17 cellular contexts compared by ENCODE assay signal in the genomic region with DNA sequence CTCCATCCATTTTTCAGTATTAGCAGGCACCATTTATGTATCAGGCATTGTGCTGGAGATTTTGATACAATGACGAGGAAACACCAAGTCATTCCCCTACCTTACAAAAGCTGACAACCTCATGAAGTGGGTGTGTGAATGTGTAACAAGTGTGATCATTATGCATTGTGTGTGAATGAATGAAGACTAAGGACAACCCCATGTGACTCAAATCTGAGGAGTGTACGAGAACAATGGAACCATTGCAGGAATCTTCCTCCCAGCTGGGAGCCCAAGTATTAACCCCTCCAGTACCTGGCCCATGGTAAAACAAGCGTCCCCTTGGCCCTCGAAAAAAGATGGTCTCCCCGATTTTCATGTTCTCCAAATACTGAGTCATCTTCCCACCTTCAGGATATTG. TPM values are rescaled to one million over a fixed set of nuclear protein-coding genes. Genes with fewer than 3 reads are reported as not detected.
DNase-seq lines count a peak whose midpoint lies in the region; ATAC-seq, FAIRE-seq and TF ChIP-seq lines count a peak whose summit lies in the region.
"Had no signal": no experiment of that assay in that cellular context is flagged by ENCODE, and none has a peak within 500 bp of the region (broad histone marks: within the 10 kb centered on the region; RNA-seq: fewer than 3 reads in every experiment).

No MANE protein-coding gene starts in this region.

- no peak overlapping the region for H2BK5ac ChIP-seq in trophoblast cell (ENCODE audit: low read depth, low read length, poor library complexity)

- H4K91ac ChIP-seq in trophoblast cell (ENCODE audit: low read depth, low read length): no peak overlapping the region

- no peak overlapping the region for H2BK120ac ChIP-seq in trophoblast cell (ENCODE audit: insufficient read depth, low read length, poor library complexity)

- H2AFZ ChIP-seq in trophoblast cell (ENCODE audit: insufficient read depth, low read length, poor library complexity): no peak overlapping the region

- H3K4me3 ChIP-seq in trophoblast cell (ENCODE audit: low read depth, low read length): no peak overlapping the region
- H3K4me3 ChIP-seq: breast epithelium, pancreas, SJSA1, tibial artery had no signal

- H3K9ac ChIP-seq in trophoblast cell (ENCODE audit: low read length): no peak overlapping the region

- peaks cover 31 to 37% of the 10 kb centered on the region in 2 experiments for H3K36me3 ChIP-seq in trophoblast cell (ENCODE audit: control insufficient read depth in 1 of 2, insufficient read depth in 2 of 2, low read length in 2 of 2)
- H3K36me3 ChIP-seq: breast epithelium, pancreas, SJSA1 had no signal

- H4K12ac ChIP-seq in trophoblast cell (ENCODE audit: low read depth, low read length): no peak overlapping the region

- no peak overlapping the region for H3K4ac ChIP-seq in trophoblast cell (ENCODE audit: low read depth, low read length)

- H3K14ac ChIP-seq in trophoblast cell (ENCODE audit: low read length): no peak overlapping the region

- peaks cover 2% of the 10 kb centered on the region for H3K9me3 ChIP-seq in trophoblast cell (ENCODE audit: insufficient read depth, low read depth, low read length)
- H3K9me3 ChIP-seq: breast epithelium, pancreas, SJSA1, tibial artery had no signal

- peak; percentile 9 for FAIRE-seq in GM12891 (lab: Jason Lieb, UNC)
- FAIRE-seq: pancreas had no signal

- no peak overlapping the region for H3K18ac ChIP-seq in trophoblast cell (ENCODE audit: low read length)

- H3K4me2 ChIP-seq in trophoblast cell (ENCODE audit: low read length): no peak overlapping the region

- TF ChIP-seq POLR2A in GM12891 (IDR thresholded peaks at IDR 0.05; ENCODE audit: low read depth, low read length) (no peak), GM18505 (IDR thresholded peaks at IDR 0.05; ENCODE audit: borderline replicate concordance, extremely low read depth, insufficient read depth, insufficient read length) (no peak)

- H3K27ac ChIP-seq in cingulate gyrus (ENCODE audit: low read depth, low read length) (peak overlapping the region; percentile 96), trophoblast cell (ENCODE audit: low read depth, low read length) (peak overlapping the region; percentile 19)
- H3K27ac ChIP-seq: C4-2B, pancreas, SJSA1, tibial artery had no signal

- no peaks in the 10 kb centered on the region for H3K27me3 ChIP-seq in trophoblast cell (ENCODE audit: insufficient read depth, low read length)
- H3K27me3 ChIP-seq: breast epithelium, pancreas, SJSA1, tibial artery had no signal

- H2AK5ac ChIP-seq in trophoblast cell (ENCODE audit: low read length): no peak overlapping the region

- no peak overlapping the region for H2BK12ac ChIP-seq in trophoblast cell (ENCODE audit: low read length)

- DNase-seq in GM12891 (ENCODE audit: insufficient read length, low spot score): no peak
- DNase-seq in inferior parietal cortex (ENCODE audit: extremely low spot score): peak; percentile 80
- DNase-seq in trophoblast cell: no peak
- DNase-seq in activated CD4-positive, CD25-positive, alpha-beta regulatory T cell treated with anti-CD3 and anti-CD28 coated beads, Interleukin-2, amount 50 U/mL, for 72 hours: no peak
- DNase-seq: NCI-H1694 treated with DMSO at 0.1 percent for 48 hours, NCI-H2227 treated with DMSO at 0.1 percent for 48 hours, pancreas, T-helper 9 cell, tibial artery had no signal

- peaks cover 6% of the 10 kb centered on the region for H3K79me2 ChIP-seq in trophoblast cell (ENCODE audit: control insufficient read depth, insufficient read depth, low read length, poor library complexity)

- no peak overlapping the region for H3K23ac ChIP-seq in trophoblast cell (ENCODE audit: low read length)

- H4K8ac ChIP-seq in trophoblast cell (ENCODE audit: low read depth, low read length): no peak overlapping the region

- no peak for ATAC-seq in GM18505 (IDR thresholded peaks at IDR 0.05; ENCODE audit: unreplicated experiment)
- ATAC-seq in GM19395 (IDR thresholded peaks at IDR 0.05; ENCODE audit: unreplicated experiment): no peak
- no peak for ATAC-seq in HG03108 (IDR thresholded peaks at IDR 0.05; ENCODE audit: unreplicated experiment)
- ATAC-seq: activated CD4-positive, CD25-positive, alpha-beta regulatory T cell treated with anti-CD3 and anti-CD28 coated beads, Interleukin-2, amount 50 U/mL, for 24 hours; pancreas had no signal

- H3K4me1 ChIP-seq in trophoblast cell (ENCODE audit: control insufficient read depth in 1 of 2, insufficient read depth in 2 of 2, low read length in 2 of 2): peaks cover 26 to 41% of the 10 kb centered on the region in 2 experiments

- H3K79me1 ChIP-seq in trophoblast cell (ENCODE audit: low read length): peaks cover 9% of the 10 kb centered on the region

- WGBS in trophoblast cell (ENCODE audit: extremely low coverage, insufficient coverage, insufficient read length): no CpG with 5 or more reads among the region's 5 CpGs

TF ChIP-seq in GM12891, 5 proteins besides CTCF, POLR2A, EP300 and RAD21:
- TF ChIP-seq TAF1 (IDR thresholded peaks at IDR 0.05; ENCODE audit: low read depth, low read length): no peak
- TF ChIP-seq POLR2AphosphoS5 (IDR thresholded peaks at IDR 0.05; ENCODE audit: low read depth, low read length): no peak
- TF ChIP-seq SPI1 (IDR thresholded peaks at IDR 0.05; ENCODE audit: low read depth, low read length): no peak
- TF ChIP-seq POU2F2 (IDR thresholded peaks at IDR 0.05; ENCODE audit: low read depth, low read length): no peak
- TF ChIP-seq PAX5 (IDR thresholded peaks at IDR 0.05; ENCODE audit: insufficient read depth, low read length, severe bottlenecking): no peak

RNA-seq across cellular contexts. Expression of gene CYB5R2, which starts 4.4 kb away (rescaled TPM):
- polyA plus RNA-seq in GM12891 (2012; ENCODE audit: low read depth, missing spikeins): 31.3 TPM
- 57.9 and 60.0 TPM in 2 replicates for polyA plus RNA-seq in trophoblast cell (2013)

RNA-seq across cellular contexts. Expression of gene OVCH2, which starts 37.4 kb away (rescaled TPM):
- not detected for polyA plus RNA-seq in GM12891 (2012; ENCODE audit: low read depth, missing spikeins)
- polyA plus RNA-seq in trophoblast cell (2013): 1.5 and 1.9 TPM in 2 replicates
